ENCODE assay signal across 21 cellular contexts in the genomic region with DNA sequence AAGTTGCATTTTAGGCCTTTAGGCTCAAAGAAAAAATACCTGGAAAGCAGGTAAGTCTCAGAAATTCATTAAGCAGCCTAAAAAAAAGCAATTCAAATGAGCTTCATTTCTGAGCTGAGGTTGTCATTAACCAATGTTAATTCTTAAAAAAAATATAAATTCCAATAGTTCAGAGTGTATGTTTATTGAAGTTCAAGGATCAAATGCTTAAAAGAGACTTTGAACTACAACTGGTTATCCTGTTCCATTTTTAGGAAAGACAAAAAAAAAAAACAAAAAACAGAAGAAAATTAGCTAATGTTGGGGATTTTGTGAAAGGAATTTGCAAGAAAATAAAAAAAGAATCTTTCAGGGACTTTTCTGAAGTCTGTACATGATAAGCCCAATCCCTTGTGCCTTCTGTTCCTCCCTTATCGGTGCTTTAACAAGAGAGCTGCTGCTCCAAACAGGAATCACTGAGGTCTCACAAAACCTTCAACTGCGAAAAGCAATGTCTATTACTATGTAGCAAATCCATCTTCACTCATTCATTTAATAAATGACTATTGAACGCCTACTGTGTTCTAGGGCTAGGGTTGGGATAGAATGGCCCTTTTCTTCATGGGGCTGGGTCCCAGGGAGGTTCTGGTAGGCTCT.
"Had no signal": no experiment of that assay in that cellular context is flagged by ENCODE, and none has a peak within 500 bp of the region (broad histone marks: within the 10 kb centered on the region; RNA-seq: fewer than 3 reads in every experiment).

No MANE protein-coding gene starts in this region.

- H3K4me1 ChIP-seq: parathyroid adenoma, stomach, suprapubic skin had no signal

- H3K9me3 ChIP-seq: left lung, neutrophil, stomach, suprapubic skin had no signal

- H3K79me2 ChIP-seq: parathyroid adenoma had no signal

- H3K36me3 ChIP-seq: cardiac muscle cell, left lung, neutrophil, stomach, suprapubic skin had no signal

- H3K27me3 ChIP-seq: cardiac muscle cell, left lung, suprapubic skin had no signal

- H2AFZ ChIP-seq: parathyroid adenoma had no signal

- H3K4me3 ChIP-seq: cardiac muscle cell, left lung, stomach, suprapubic skin had no signal

- ATAC-seq: activated CD4-positive, CD25-positive, alpha-beta regulatory T cell treated with anti-CD3 and anti-CD28 coated beads, Interleukin-2, amount 50 U/mL, for 24 hours; activated T-cell treated with anti-CD3 and anti-CD28 coated beads, Interleukin-2, amount 50 U/mL, for 72 hours; stimulated activated memory B cell treated with anti-CD40 and anti-IgM and Interleukin-4, amounts not matched to agents 10 μg/mL and 1 μg/mL and 100 μg/mL, for 72 hours had no signal

- DNase-seq: activated CD4-positive, alpha-beta memory T cell treated with anti-CD3 and anti-CD28 coated beads, Interleukin-2, amount 10 ng/mL, durations not matched to agents 7 days and 5 days; activated CD4-positive, alpha-beta T cell treated with anti-CD3 and anti-CD28 coated beads, Interleukin-2, amount 10 ng/mL, durations not matched to agents 24 days and 14 days; activated effector memory CD4-positive, alpha-beta T cell treated with anti-CD3 and anti-CD28 coated beads, Interleukin-2, amount 50 U/mL, for 16 hours; activated naive CD4-positive, alpha-beta T cell treated with anti-CD3 and anti-CD28 coated beads, Interleukin-2, amount 10 ng/mL, durations not matched to agents 7 days and 5 days; activated T-cell treated with anti-CD3 and anti-CD28 coated beads, Interleukin-2, amount 50 U/mL, for 72 hours; foreskin melanocyte; immature natural killer cell; left lung; right cardiac atrium; small intestine; stimulated activated CD4-positive, alpha-beta T cell treated with anti-CD3 and anti-CD28 coated beads, Interleukin-15, amount 100 ng/mL, for 24 hours; stomach; T-helper 2 cell had no signal

- H3K9ac ChIP-seq: parathyroid adenoma had no signal

- H3K27ac ChIP-seq: cardiac muscle cell, epithelial cell of prostate, left lung, neutrophil, parathyroid adenoma, stomach, suprapubic skin, VCaP had no signal
